ENCODE assay signal across 14 cellular contexts in the genomic region with DNA sequence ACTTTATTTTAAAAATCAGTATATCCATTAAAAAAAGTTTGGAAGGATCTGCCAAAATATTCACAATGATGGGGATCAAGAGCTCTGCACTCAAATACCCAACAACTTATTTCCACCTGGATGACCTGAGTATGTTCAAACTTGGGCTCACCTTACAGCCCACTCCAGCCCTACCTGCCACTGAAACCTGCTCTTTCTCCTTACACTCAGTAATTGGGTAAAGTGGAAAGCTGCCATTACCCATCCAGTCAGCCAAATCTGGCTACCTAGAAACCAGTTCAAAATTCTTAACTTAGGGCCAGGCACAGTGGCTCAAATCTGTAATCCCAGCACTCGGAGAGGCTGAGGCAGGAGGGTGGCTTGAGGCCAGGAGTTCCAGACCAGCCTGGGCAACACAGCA. TPM values are rescaled to one million over a fixed set of nuclear protein-coding genes. Genes with fewer than 3 reads are reported as not detected.
DNase-seq lines count a peak whose midpoint lies in the region; ATAC-seq and TF ChIP-seq lines count a peak whose summit lies in the region.
"Had no signal": no experiment of that assay in that cellular context is flagged by ENCODE, and none has a peak within 500 bp of the region (broad histone marks: within the 10 kb centered on the region; RNA-seq: fewer than 3 reads in every experiment).

No MANE protein-coding gene starts in this region.

- H3K4me2 ChIP-seq in SK-N-SH = no peak overlapping the region
- H3K4me2 ChIP-seq: BLaER1 had no signal

- intact Hi-C loops in heart left ventricle (cut with DNase I) = no loop called here
- intact Hi-C loops in left lung (cut with DNase I) = no loop called here
- intact Hi-C loops in esophagus squamous epithelium (cut with DNase I) = no loop called here

- H3K9me2 ChIP-seq in SK-N-SH = no peaks in the 10 kb centered on the region

- H3K27ac ChIP-seq in SK-N-SH (ENCODE audit: low read depth in 2 of 2, low read length in 1 of 2) (no peak overlapping the region; a peak in 1 of 4 replicates), cardiac muscle cell (peak overlapping the region; percentile 92), heart left ventricle (no peak overlapping the region), left lung (peak overlapping the region in 1 of 2 donors; percentile 36), esophagus squamous epithelium (no peak overlapping the region)
- H3K27ac ChIP-seq: BLaER1 had no signal

- CTCF ChIA-PET in SK-N-SH (lab: Yijun Ruan, JAX) = interaction anchor here (0.9 to 12.1 kb wide), 6 partner anchors 8 to 294 kb away, joined by 3 to 255 read pairs (median 4); a partner anchor contains a TSS

- ATAC-seq in SK-N-SH treated with all-trans-retinoic acid at 6 μM for 48 hours (peak; percentile 13; the same call in 1 of the 3 replicates), heart left ventricle (no peak), left lung (peak; percentile 29)

- no peak overlapping the region for H2AFZ ChIP-seq in SK-N-SH (ENCODE audit: low read depth)

- no peak for TF ChIP-seq CTCF in SK-N-SH (IDR thresholded peaks at IDR 0.05)
- no peak for TF ChIP-seq CTCF in cardiac muscle cell (IDR thresholded peaks at IDR 0.05; ENCODE audit: low read depth, low read length)
- TF ChIP-seq CTCF in heart left ventricle (IDR thresholded peaks at IDR 0.05) = no peak
- TF ChIP-seq CTCF in left lung (IDR thresholded peaks at IDR 0.05) = no peak
- TF ChIP-seq CTCF in esophagus squamous epithelium (IDR thresholded peaks at IDR 0.05) = no peak

- 100% methylated on average over 1 of the region's 1 CpG for WGBS in SK-N-SH (ENCODE audit: low lambda C conversion rate)
- 67 to 80% (median 76%) methylated on average over 1 of the region's 1 CpG for WGBS in heart left ventricle, 4 donors
- WGBS in esophagus squamous epithelium, 2 donors = 80 to 100% methylated on average over 1 of the region's 1 CpG

- H3K27me3 ChIP-seq in SK-N-SH (ENCODE audit: insufficient read depth) (no peaks in the 10 kb centered on the region), cardiac muscle cell (no peaks in the 10 kb centered on the region), heart left ventricle (no peaks in the 10 kb centered on the region), left lung (no peaks in the 10 kb centered on the region), esophagus squamous epithelium (no peaks in the 10 kb centered on the region)
- H3K27me3 ChIP-seq: BLaER1 had no signal

- TF ChIP-seq POLR2A in heart left ventricle (IDR thresholded peaks at IDR 0.05) (no peak), esophagus squamous epithelium (IDR thresholded peaks at IDR 0.05) (no peak)

- TF ChIP-seq EP300 in SK-N-SH (IDR thresholded peaks at IDR 0.05; ENCODE audit: borderline replicate concordance in 1 of 2, low read depth in 1 of 2, low read length in 1 of 2) = no peak

- H3K9ac ChIP-seq in SK-N-SH = no peak overlapping the region
- H3K9ac ChIP-seq: BLaER1 had no signal

- no peak for DNase-seq in SK-N-SH
- no peak for DNase-seq in cardiac muscle cell (ENCODE audit: low read depth in 1 of 2, low spot score in 1 of 2)
- no peak for DNase-seq in heart left ventricle
- DNase-seq in left lung = no peak
- no peak for DNase-seq in T-helper 2 cell
- DNase-seq in esophagus squamous epithelium (lab: John Stamatoyannopoulos, UW) = no peak
- no peak for DNase-seq in GM03348 (ENCODE audit: low spot score)
- DNase-seq: 8988T, AML-193, DMS 273 treated with DMSO at 0.1 percent for 48 hours, EL had no signal

- no peak for TF ChIP-seq RAD21 in SK-N-SH (IDR thresholded peaks at IDR 0.05; ENCODE audit: low read length)

- peaks cover 82% of the 10 kb centered on the region for H3K79me2 ChIP-seq in SK-N-SH (ENCODE audit: insufficient read depth)

- H3K4me3 ChIP-seq in SK-N-SH (ENCODE audit: low read depth in 2 of 2, low read length in 1 of 2) (no peak overlapping the region), cardiac muscle cell (no peak overlapping the region), heart left ventricle (no peak overlapping the region), left lung (no peak overlapping the region), esophagus squamous epithelium (no peak overlapping the region)
- H3K4me3 ChIP-seq: BLaER1, HAP-1 had no signal

- H4K20me1 ChIP-seq in SK-N-SH (ENCODE audit: insufficient read depth) = 0 out of 2 replicates have a peak, but pooled peaks cover 9% of the 10 kb centered on the region

- H3K36me3 ChIP-seq in SK-N-SH (replicated peaks in 1 of 2; ENCODE audit: control insufficient read depth in 1 of 2, insufficient read depth in 2 of 2, low read length in 1 of 2) = peaks cover 18 to 23% of the 10 kb centered on the region in 2 experiments
- peaks cover 2% of the 10 kb centered on the region for H3K36me3 ChIP-seq in cardiac muscle cell
- peaks cover 0 to 58% (median 35%) of the 10 kb centered on the region in 9 donors for H3K36me3 ChIP-seq in heart left ventricle
- peaks cover 0 to 55% of the 10 kb centered on the region in 2 donors for H3K36me3 ChIP-seq in left lung
- peaks cover 8 to 75% (median 13%) of the 10 kb centered on the region in 3 donors for H3K36me3 ChIP-seq in esophagus squamous epithelium

- H3F3A ChIP-seq in SK-N-SH (replicated peaks; ENCODE audit: insufficient read depth) = peaks cover 7% of the 10 kb centered on the region

- H3K9me3 ChIP-seq in SK-N-SH = no peaks in the 10 kb centered on the region
- no peaks in the 10 kb centered on the region for H3K9me3 ChIP-seq in cardiac muscle cell (ENCODE audit: low read depth)
- H3K9me3 ChIP-seq in heart left ventricle = no peaks in the 10 kb centered on the region
- H3K9me3 ChIP-seq in left lung = no peaks in the 10 kb centered on the region
- no peaks in the 10 kb centered on the region for H3K9me3 ChIP-seq in esophagus squamous epithelium
- H3K9me3 ChIP-seq: BLaER1, HAP-1 had no signal

- POLR2A ChIA-PET in SK-N-SH (lab: Yijun Ruan, JAX) = interaction anchor here (0.6 kb wide), 1 partner anchor 10 kb away, joined by 5 read pairs; no protein-coding TSS in a partner anchor

- H3K4me1 ChIP-seq in SK-N-SH (ENCODE audit: control insufficient read depth in 1 of 2, insufficient read depth in 2 of 2, low read depth in 1 of 2, low read length in 1 of 2) (peaks cover 4 to 16% of the 10 kb centered on the region in 2 experiments; a peak in 1 of 4 replicates), cardiac muscle cell (ENCODE audit: low read depth) (peaks cover 48% of the 10 kb centered on the region), heart left ventricle (peaks cover 0 to 33% (median 6%) of the 10 kb centered on the region in 12 donors), left lung (peaks cover 0 to 32% of the 10 kb centered on the region in 2 donors), esophagus squamous epithelium (no peaks in the 10 kb centered on the region)
- H3K4me1 ChIP-seq: BLaER1, HAP-1 had no signal

TF ChIP-seq in SK-N-SH, 30 proteins besides CTCF, POLR2A, EP300 and RAD21 (continues in another document):
- TF ChIP-seq, protein P1, sequence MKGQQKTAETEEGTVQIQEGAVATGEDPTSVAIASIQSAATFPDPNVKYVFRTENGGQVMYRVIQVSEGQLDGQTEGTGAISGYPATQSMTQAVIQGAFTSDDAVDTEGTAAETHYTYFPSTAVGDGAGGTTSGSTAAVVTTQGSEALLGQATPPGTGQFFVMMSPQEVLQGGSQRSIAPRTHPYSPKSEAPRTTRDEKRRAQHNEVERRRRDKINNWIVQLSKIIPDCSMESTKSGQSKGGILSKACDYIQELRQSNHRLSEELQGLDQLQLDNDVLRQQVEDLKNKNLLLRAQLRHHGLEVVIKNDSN (IDR thresholded peaks at IDR 0.05; ENCODE audit: borderline replicate concordance, low read depth) = no peak
- no peak for TF ChIP-seq NFIC (IDR thresholded peaks at IDR 0.05; ENCODE audit: borderline replicate concordance)
- TF ChIP-seq, protein P2, sequence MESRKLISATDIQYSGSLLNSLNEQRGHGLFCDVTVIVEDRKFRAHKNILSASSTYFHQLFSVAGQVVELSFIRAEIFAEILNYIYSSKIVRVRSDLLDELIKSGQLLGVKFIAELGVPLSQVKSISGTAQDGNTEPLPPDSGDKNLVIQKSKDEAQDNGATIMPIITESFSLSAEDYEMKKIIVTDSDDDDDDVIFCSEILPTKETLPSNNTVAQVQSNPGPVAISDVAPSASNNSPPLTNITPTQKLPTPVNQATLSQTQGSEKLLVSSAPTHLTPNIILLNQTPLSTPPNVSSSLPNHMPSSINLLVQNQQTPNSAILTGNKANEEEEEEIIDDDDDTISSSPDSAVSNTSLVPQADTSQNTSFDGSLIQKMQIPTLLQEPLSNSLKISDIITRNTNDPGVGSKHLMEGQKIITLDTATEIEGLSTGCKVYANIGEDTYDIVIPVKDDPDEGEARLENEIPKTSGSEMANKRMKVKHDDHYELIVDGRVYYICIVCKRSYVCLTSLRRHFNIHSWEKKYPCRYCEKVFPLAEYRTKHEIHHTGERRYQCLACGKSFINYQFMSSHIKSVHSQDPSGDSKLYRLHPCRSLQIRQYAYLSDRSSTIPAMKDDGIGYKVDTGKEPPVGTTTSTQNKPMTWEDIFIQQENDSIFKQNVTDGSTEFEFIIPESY (IDR thresholded peaks at IDR 0.05; ENCODE audit: borderline replicate concordance, low read depth) = no peak
- no peak for TF ChIP-seq GATA2 (CRISPR knock-in tag; IDR thresholded peaks at IDR 0.05)

RNA-seq across cellular contexts. Expression of a gene that starts 9.6 kb away (rescaled TPM):
- 14.8 and 16.8 TPM in 2 replicates for polyA plus RNA-seq in SK-N-SH (2012; rRNA removed)
- 8.1 and 10.3 TPM in 2 replicates for polyA plus RNA-seq in SK-N-SH (2012; cell fraction: cytosol; rRNA removed)
- 20.9 and 34.6 TPM in 2 replicates for polyA plus RNA-seq in SK-N-SH (2012; cell fraction: nucleus; rRNA removed)
- 10.5 and 18.4 TPM in 2 replicates for total RNA-seq in cardiac muscle cell
- 18.6 and 25.5 TPM in 2 replicates for polyA plus RNA-seq in cardiac muscle cell
- total RNA-seq in heart left ventricle = 10 to 100 TPM; 11.0 to 50.5 (median 40.2) TPM
- 10 to 100 TPM in 1 of 2 donors, 1 to 10 TPM in 1; 7.8 to 14.7 TPM for polyA plus RNA-seq in heart left ventricle
- 10 to 100 TPM; 69.3 to 84.1 TPM for total RNA-seq in left lung
- 10 to 100 TPM; 20.9 to 28.8 (median 27.6) TPM for total RNA-seq in esophagus squamous epithelium

RNA-seq across cellular contexts. Expression of a gene that starts 27.4 kb away (rescaled TPM):
- polyA plus RNA-seq in SK-N-SH (2012; rRNA removed) (31.7 and 34.4 TPM in 2 replicates), cardiac muscle cell (20.3 and 27.0 TPM in 2 replicates), heart left ventricle (1 to 10 TPM in 1 of 2 donors, under 1 TPM in 1; 0.76 to 3.3 TPM)
- polyA plus RNA-seq in SK-N-SH (2012; cell fraction: cytosol; rRNA removed) = 27.5 and 33.4 TPM in 2 replicates
- polyA plus RNA-seq in SK-N-SH (2012; cell fraction: nucleus; rRNA removed) = 20.3 and 20.8 TPM in 2 replicates
- total RNA-seq in cardiac muscle cell (15.4 and 16.4 TPM in 2 replicates), heart left ventricle (1 to 10 TPM; 1.5 to 4.7 (median 2.9) TPM), left lung (10 to 100 TPM; 14.5 to 18.1 TPM), esophagus squamous epithelium (10 to 100 TPM; 12.7 to 31.9 (median 20.9) TPM)

RNA-seq across cellular contexts. Expression of a gene that starts 47.1 kb away (rescaled TPM):
- polyA plus RNA-seq in SK-N-SH (2012; rRNA removed) (10.7 and 12.5 TPM in 2 replicates), cardiac muscle cell (23.7 and 42.6 TPM in 2 replicates), heart left ventricle (1 to 10 TPM; 3.2 to 9.0 TPM)
- polyA plus RNA-seq in SK-N-SH (2012; cell fraction: cytosol; rRNA removed) = 5.6 and 8.4 TPM in 2 replicates
- polyA plus RNA-seq in SK-N-SH (2012; cell fraction: nucleus; rRNA removed) = 13.3 and 15.9 TPM in 2 replicates
- total RNA-seq in cardiac muscle cell (16.4 and 24.8 TPM in 2 replicates), heart left ventricle (10 to 100 TPM in 5 of 9 donors, 1 to 10 TPM in 4; 8.7 to 20.8 (median 10.7) TPM), left lung (10 to 100 TPM; 14.0 to 18.6 TPM), esophagus squamous epithelium (10 to 100 TPM; 16.6 to 33.0 (median 20.1) TPM)

Comparison
In these comparisons a context has a peak if more than half of its experiments do, and no peak if none do; other contexts are left out.
1. ATAC-seq: peak in SK-N-SH treated with all-trans-retinoic acid at 6 μM for 48 hours (single experiment) and left lung (single experiment); none in heart left ventricle (0 of 4).